ENCODE assay signal across 1 cellular context in the genomic region with DNA sequence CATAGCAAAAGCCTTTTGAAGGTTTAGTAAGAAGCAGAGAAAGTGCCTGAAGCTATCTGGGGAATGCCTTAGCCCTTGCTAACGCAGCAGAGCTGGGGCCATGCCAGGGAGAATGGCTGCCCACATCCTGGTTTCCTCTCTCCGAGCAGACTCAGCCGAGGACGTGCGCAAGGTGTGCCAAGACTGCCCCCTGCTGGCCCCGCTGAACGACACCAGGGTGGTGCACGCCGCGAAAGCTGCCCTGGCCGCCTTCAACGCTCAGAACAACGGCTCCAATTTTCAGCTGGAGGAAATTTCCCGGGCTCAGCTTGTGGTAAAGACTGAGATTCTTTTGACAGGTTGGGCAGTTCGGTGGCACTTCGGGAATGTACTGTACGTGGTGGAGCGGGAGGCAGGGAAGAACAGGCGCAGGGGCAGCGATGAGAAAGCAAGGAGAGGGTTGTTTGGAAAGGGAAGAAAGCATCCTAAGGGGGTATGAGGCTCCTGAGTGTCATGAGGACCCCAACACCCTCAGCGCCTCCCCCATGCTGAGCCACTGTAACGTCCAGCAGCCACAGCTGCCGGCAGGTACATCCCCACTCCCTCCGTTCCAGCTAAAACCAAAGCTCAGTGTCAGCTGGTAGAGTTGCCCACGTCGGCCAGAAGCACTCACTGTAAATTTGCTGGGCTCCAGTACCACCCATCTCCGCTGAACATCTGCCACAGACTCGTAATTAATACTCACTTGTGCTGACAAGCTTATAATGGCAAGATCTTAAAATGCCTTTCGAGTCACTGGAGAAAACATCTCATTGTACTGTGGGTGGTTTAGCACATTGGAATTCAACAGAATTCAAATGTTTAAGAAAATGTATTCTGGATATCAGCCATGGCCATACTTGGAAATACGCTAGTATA.
A peak's percentile ranks its signal among the peaks of the same experiment; 100 is the strongest.
TF ChIP-seq lines count a peak whose summit lies in the region.

No MANE protein-coding gene starts in this region.

TF ChIP-seq in HEK293, 187 proteins besides CTCF, POLR2A, EP300 and RAD21 (continued from another document):
- TF ChIP-seq, protein P1, sequence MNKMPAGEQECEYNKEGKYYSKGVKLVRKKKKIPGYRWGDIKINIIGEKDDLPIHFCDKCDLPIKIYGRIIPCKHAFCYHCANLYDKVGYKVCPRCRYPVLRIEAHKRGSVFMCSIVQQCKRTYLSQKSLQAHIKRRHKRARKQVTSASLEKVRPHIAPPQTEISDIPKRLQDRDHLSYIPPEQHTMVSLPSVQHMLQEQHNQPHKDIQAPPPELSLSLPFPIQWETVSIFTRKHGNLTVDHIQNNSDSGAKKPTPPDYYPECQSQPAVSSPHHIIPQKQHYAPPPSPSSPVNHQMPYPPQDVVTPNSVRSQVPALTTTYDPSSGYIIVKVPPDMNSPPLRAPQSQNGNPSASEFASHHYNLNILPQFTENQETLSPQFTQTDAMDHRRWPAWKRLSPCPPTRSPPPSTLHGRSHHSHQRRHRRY (tag by site-specific recombination; IDR thresholded peaks at IDR 0.05): no peak
- TF ChIP-seq ZNF112 (tag by site-specific recombination; IDR thresholded peaks at IDR 0.05) (no peak), YY1 (tag by site-specific recombination; IDR thresholded peaks at IDR 0.05) (peak; percentile 40; the same call in 1 of the 2 replicates)
- TF ChIP-seq, protein P2, sequence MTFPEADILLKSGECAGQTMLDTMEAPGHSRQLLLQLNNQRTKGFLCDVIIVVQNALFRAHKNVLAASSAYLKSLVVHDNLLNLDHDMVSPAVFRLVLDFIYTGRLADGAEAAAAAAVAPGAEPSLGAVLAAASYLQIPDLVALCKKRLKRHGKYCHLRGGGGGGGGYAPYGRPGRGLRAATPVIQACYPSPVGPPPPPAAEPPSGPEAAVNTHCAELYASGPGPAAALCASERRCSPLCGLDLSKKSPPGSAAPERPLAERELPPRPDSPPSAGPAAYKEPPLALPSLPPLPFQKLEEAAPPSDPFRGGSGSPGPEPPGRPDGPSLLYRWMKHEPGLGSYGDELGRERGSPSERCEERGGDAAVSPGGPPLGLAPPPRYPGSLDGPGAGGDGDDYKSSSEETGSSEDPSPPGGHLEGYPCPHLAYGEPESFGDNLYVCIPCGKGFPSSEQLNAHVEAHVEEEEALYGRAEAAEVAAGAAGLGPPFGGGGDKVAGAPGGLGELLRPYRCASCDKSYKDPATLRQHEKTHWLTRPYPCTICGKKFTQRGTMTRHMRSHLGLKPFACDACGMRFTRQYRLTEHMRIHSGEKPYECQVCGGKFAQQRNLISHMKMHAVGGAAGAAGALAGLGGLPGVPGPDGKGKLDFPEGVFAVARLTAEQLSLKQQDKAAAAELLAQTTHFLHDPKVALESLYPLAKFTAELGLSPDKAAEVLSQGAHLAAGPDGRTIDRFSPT (tag by site-specific recombination; IDR thresholded peaks at IDR 0.05): peak; percentile 64; the same call in 1 of the 2 replicates
TF ChIP-seq in HEK293: peak in this region for 16.
